ENCODE assay signal across 8 cellular contexts in genomic region chr16:11668590-11669379, GRCh38. TPM values are rescaled to one million over a fixed set of nuclear protein-coding genes. Genes with fewer than 3 reads are reported as not detected.
A peak's percentile ranks its signal among the peaks of the same experiment; 100 is the strongest.
DNase-seq lines count a peak whose midpoint lies in the region; ATAC-seq and TF ChIP-seq lines count a peak whose summit lies in the region.

No MANE protein-coding gene starts in this region.

- peak overlapping the region in 1 of 2 experiments; percentile 96 for H3K23ac ChIP-seq in mesenchymal stem cell (ENCODE audit: low read length in 2 of 2)

- no peak overlapping the region for H4K8ac ChIP-seq in mesenchymal stem cell (ENCODE audit: low read length)

- 7% methylated on average over 48 of the region's 100 CpGs for WGBS in mesenchymal stem cell

- H3K9me3 ChIP-seq in CD4-positive, alpha-beta T cell (ENCODE audit: control insufficient read depth, low read length), result no peaks in the 10 kb centered on the region
- no peaks in the 10 kb centered on the region for H3K9me3 ChIP-seq in NT2/D1 (ENCODE audit: insufficient read depth, low read length)
- no peaks in the 10 kb centered on the region for H3K9me3 ChIP-seq in mesenchymal stem cell (ENCODE audit: control insufficient read depth, low read length)
- H3K9me3 ChIP-seq in upper lobe of right lung, result no peaks in the 10 kb centered on the region

- no peak overlapping the region for H2BK5ac ChIP-seq in mesenchymal stem cell (ENCODE audit: low read depth, low read length, poor library complexity, severe bottlenecking)

- H3K27ac ChIP-seq in CD4-positive, alpha-beta T cell (ENCODE audit: low read depth, low read length), result peak overlapping the region; percentile 57
- H3K27ac ChIP-seq in caudate nucleus (ENCODE audit: low read depth, low read length) (peak overlapping the region; percentile 82), mesenchymal stem cell (ENCODE audit: low read length, poor library complexity, severe bottlenecking) (no peak overlapping the region), upper lobe of right lung (peak overlapping the region; percentile 74)

- TF ChIP-seq CTCF in CD4-positive, alpha-beta T cell (IDR thresholded peaks at IDR 0.05), result no peak
- no peak for TF ChIP-seq CTCF in upper lobe of right lung (IDR thresholded peaks at IDR 0.05)

- H3K9me3 Mint-ChIP-seq in CD4-positive, alpha-beta T cell, result no peaks in the 10 kb centered on the region

- H2AK5ac ChIP-seq in mesenchymal stem cell (ENCODE audit: low read length, severe bottlenecking), result no peak overlapping the region

- peak overlapping the region; percentile 65 to 92 for H3K18ac ChIP-seq in mesenchymal stem cell (ENCODE audit: low read depth in 1 of 2, low read length in 2 of 2)

- peaks cover 20% of the 10 kb centered on the region for H3K36me3 Mint-ChIP-seq in CD4-positive, alpha-beta T cell (ENCODE audit: low read depth)

- peaks cover 48% of the 10 kb centered on the region for H3K79me1 ChIP-seq in mesenchymal stem cell (replicated peaks; ENCODE audit: low read length, poor library complexity, severe bottlenecking)

- H3K4me3 ChIP-seq in NT2/D1 (ENCODE audit: insufficient read length, low read depth) (peak overlapping the region; percentile 87), mesenchymal stem cell (ENCODE audit: insufficient read depth in 1 of 2, low read depth in 1 of 2, low read length in 2 of 2) (peak overlapping the region; percentile 85 to 88), upper lobe of right lung (peak overlapping the region; percentile 85)

- ATAC-seq in CD4-positive, alpha-beta T cell (ENCODE audit: poor library complexity), result peak; percentile 22
- ATAC-seq in upper lobe of right lung (peak; percentile 8), GM19455 (IDR thresholded peaks at IDR 0.05; ENCODE audit: unreplicated experiment) (no peak), GM19463 (IDR thresholded peaks at IDR 0.05; ENCODE audit: unreplicated experiment) (no peak)

- H3K27ac Mint-ChIP-seq in CD4-positive, alpha-beta T cell, result peak overlapping the region; percentile 94

- peak overlapping the region in 1 of 2 experiments; percentile 24 for H2BK12ac ChIP-seq in mesenchymal stem cell (ENCODE audit: low read length in 2 of 2)

- peak overlapping the region; percentile 70 to 98 for H3K14ac ChIP-seq in mesenchymal stem cell (ENCODE audit: low read length in 2 of 2)

- H3K4me3 Mint-ChIP-seq in CD4-positive, alpha-beta T cell, result peak overlapping the region; percentile 97

- H2BK15ac ChIP-seq in mesenchymal stem cell (ENCODE audit: low read depth, poor library complexity, severe bottlenecking), result peak overlapping the region; percentile 70

- intact Hi-C loops in CD4-positive, alpha-beta T cell (cut with DNase I, micrococcal nuclease), result loop anchor here in 1 of 2 experiments (5.0 kb wide), 3 partner anchors 74 to 309 kb away; partner anchors contain the start of genes SNX29, TXNDC11 and ZC3H7A
- intact Hi-C loops in upper lobe of right lung (cut with DNase I), result no loop called here

- POLR2A ChIA-PET in CD4-positive, alpha-beta T cell (lab: Charles Lee), result interaction anchor here (0.7 to 3.0 kb wide), 8 partner anchors 10 to 182 kb away, joined by 3 to 18 read pairs (median 4); partner anchors contain the start of genes LITAF and TXNDC11

- peak overlapping the region; percentile 27 to 67 for H3K4ac ChIP-seq in mesenchymal stem cell (ENCODE audit: low read depth in 1 of 2, low read length in 2 of 2)

- H3K4me1 ChIP-seq in NT2/D1 (ENCODE audit: insufficient read depth, insufficient read length), result peaks cover 41% of the 10 kb centered on the region
- H3K4me1 ChIP-seq in mesenchymal stem cell (ENCODE audit: control insufficient read depth, insufficient read depth, low read depth, low read length), result peaks cover 25% of the 10 kb centered on the region
- H3K4me1 ChIP-seq in upper lobe of right lung, result peaks cover 39% of the 10 kb centered on the region

- DNase-seq in CD4-positive, alpha-beta T cell, result peak in 2 of 10 experiments; percentile 44 to 46
- no peak for DNase-seq in NT2/D1 (ENCODE audit: low read depth, low spot score)
- peak in 25 of 61 donors; percentile 9 to 62 (median 31) for DNase-seq in caudate nucleus (lab: John Stamatoyannopoulos, UW)
- no peak for DNase-seq in mesenchymal stem cell
- DNase-seq in upper lobe of right lung, result no peak
- DNase-seq in NCI-H226, result no peak

- peaks cover 29% of the 10 kb centered on the region for H3K36me3 ChIP-seq in NT2/D1 (ENCODE audit: insufficient read depth, insufficient read length, low read length)
- peaks cover 0 to 12% of the 10 kb centered on the region in 2 experiments for H3K36me3 ChIP-seq in mesenchymal stem cell (ENCODE audit: control insufficient read depth in 1 of 2, insufficient read depth in 2 of 2, low read depth in 1 of 2, low read length in 2 of 2)
- H3K36me3 ChIP-seq in upper lobe of right lung, result no peaks in the 10 kb centered on the region

- CTCF ChIA-PET in CD4-positive, alpha-beta T cell (lab: Charles Lee), result interaction anchor here (0.9 to 1.3 kb wide), 2 partner anchors 137 to 273 kb away, joined by 3 to 6 read pairs; no protein-coding TSS in a partner anchor

- H4K91ac ChIP-seq in mesenchymal stem cell (ENCODE audit: low read length), result peak overlapping the region; percentile 47

- no peaks in the 10 kb centered on the region for H3K27me3 ChIP-seq in CD4-positive, alpha-beta T cell (ENCODE audit: control insufficient read depth, insufficient read depth, low read length)
- H3K27me3 ChIP-seq in NT2/D1 (ENCODE audit: insufficient read depth, insufficient read length) (no peaks in the 10 kb centered on the region), mesenchymal stem cell (ENCODE audit: control insufficient read depth in 1 of 2, insufficient read depth in 1 of 2, low read length in 2 of 2) (no peaks in the 10 kb centered on the region), upper lobe of right lung (no peaks in the 10 kb centered on the region)

- peak overlapping the region; percentile 93 for H3K4me2 ChIP-seq in mesenchymal stem cell (ENCODE audit: low read length, poor library complexity, severe bottlenecking)

- H2BK120ac ChIP-seq in mesenchymal stem cell (ENCODE audit: low read depth, low read length), result peak overlapping the region; percentile 55

- no peaks in the 10 kb centered on the region for H3K27me3 Mint-ChIP-seq in CD4-positive, alpha-beta T cell

- H2AFZ ChIP-seq in mesenchymal stem cell (ENCODE audit: low read depth, low read length), result peak overlapping the region; percentile 16

- peaks cover 80% of the 10 kb centered on the region for H3K4me1 Mint-ChIP-seq in CD4-positive, alpha-beta T cell (ENCODE audit: low read depth)

- H3K9ac ChIP-seq in NT2/D1 (ENCODE audit: insufficient read length, low read depth), result peak overlapping the region; percentile 87
- peak overlapping the region; percentile 84 for H3K9ac ChIP-seq in mesenchymal stem cell (ENCODE audit: low read length)

RNA-seq across cellular contexts. Expression of gene SNN, which starts 0.5 kb away (rescaled TPM):
- 10 to 100 TPM; 76.3 to 79.7 TPM for total RNA-seq in CD4-positive, alpha-beta T cell
- polyA plus RNA-seq in mesenchymal stem cell (2013, experiment 1 of 2), result 10.0 TPM
- 10.1 TPM for polyA plus RNA-seq in mesenchymal stem cell (2013, experiment 2 of 2)
- total RNA-seq in upper lobe of right lung, result 31.1 TPM

Comparison
In these comparisons a context has a peak if more than half of its experiments do, and no peak if none do; other contexts are left out.
1. ATAC-seq: peak in CD4-positive, alpha-beta T cell (single experiment) and upper lobe of right lung (single experiment); none in GM19455 (single experiment) and GM19463 (single experiment).
2. Peak in every context shown above with its lines, with median percentiles within 50 percentile points of each other: H3K4me3 ChIP-seq.